ENCODE assay signal across 8 cellular contexts in genomic region chr19:16896913-16897571, GRCh38. TPM values are rescaled to one million over a fixed set of nuclear protein-coding genes. Genes with fewer than 3 reads are reported as not detected.
A peak's percentile ranks its signal among the peaks of the same experiment; 100 is the strongest.
DNase-seq lines count a peak whose midpoint lies in the region; TF ChIP-seq lines count a peak whose summit lies in the region.

No MANE protein-coding gene starts in this region.

- DNase-seq in Daoy (ENCODE audit: low read depth) (peak; percentile 85), HEK293T (ENCODE audit: extremely low spot score) (peak; percentile 99), NCI-H226 (peak; percentile 85), lung microvascular endothelial cell (ENCODE audit: low read depth in 2 of 2) (peak; percentile 97 to 99), NCI-H774 (lab: John Stamatoyannopoulos, UW) (no peak)
- DNase-seq in activated CD8-positive, alpha-beta memory T cell treated with anti-CD3 and anti-CD28 coated beads for 1 hour (ENCODE audit: extremely low read depth in 1 of 2, low read depth in 1 of 2) = peak; percentile 19 to 57
- peak; percentile 43 for DNase-seq in effector CD8-positive, alpha-beta T cell (lab: John Stamatoyannopoulos, UW)
- peak; percentile 7 to 31 (median 23) for DNase-seq in stimulated activated CD4-positive, alpha-beta T cell treated with anti-CD3 and anti-CD28 coated beads, TNF-alpha, amount 100 ng/mL, for 1 hour (ENCODE audit: low read depth in 3 of 3, low spot score in 1 of 3)

- POLR2A ChIA-PET in HEK293T (lab: Yijun Ruan, JAX) = no interaction called here

- CTCF ChIA-PET in HEK293T (lab: Yijun Ruan, JAX) = no interaction called here

TF ChIP-seq in HEK293T, 16 proteins besides CTCF, POLR2A, EP300 and RAD21:
- TF ChIP-seq HDGF (IDR thresholded peaks at IDR 0.05; ENCODE audit: borderline replicate concordance) = no peak
- TF ChIP-seq SP1 (IDR thresholded peaks at IDR 0.05) = peak; percentile 46; the same call in 1 of the 2 replicates
- no peak for TF ChIP-seq BHLHE40 (IDR thresholded peaks at IDR 0.05; ENCODE audit: borderline replicate concordance)
- no peak for TF ChIP-seq SUZ12 (IDR thresholded peaks at IDR 0.05)
TF ChIP-seq in HEK293T: peak in this region for 1.

RNA-seq across cellular contexts. Expression of gene F2RL3, which starts 8.2 kb away (rescaled TPM):
- total RNA-seq in Daoy (2014; rRNA removed; shearing (Covaris generic)) = 2.9 and 7.0 TPM in 2 replicates
- total RNA-seq in lung microvascular endothelial cell = 3.7 and 30.6 TPM in 2 replicates
